Comparison of ENCODE assay signal across 2 cellular contexts in the genomic region with DNA sequence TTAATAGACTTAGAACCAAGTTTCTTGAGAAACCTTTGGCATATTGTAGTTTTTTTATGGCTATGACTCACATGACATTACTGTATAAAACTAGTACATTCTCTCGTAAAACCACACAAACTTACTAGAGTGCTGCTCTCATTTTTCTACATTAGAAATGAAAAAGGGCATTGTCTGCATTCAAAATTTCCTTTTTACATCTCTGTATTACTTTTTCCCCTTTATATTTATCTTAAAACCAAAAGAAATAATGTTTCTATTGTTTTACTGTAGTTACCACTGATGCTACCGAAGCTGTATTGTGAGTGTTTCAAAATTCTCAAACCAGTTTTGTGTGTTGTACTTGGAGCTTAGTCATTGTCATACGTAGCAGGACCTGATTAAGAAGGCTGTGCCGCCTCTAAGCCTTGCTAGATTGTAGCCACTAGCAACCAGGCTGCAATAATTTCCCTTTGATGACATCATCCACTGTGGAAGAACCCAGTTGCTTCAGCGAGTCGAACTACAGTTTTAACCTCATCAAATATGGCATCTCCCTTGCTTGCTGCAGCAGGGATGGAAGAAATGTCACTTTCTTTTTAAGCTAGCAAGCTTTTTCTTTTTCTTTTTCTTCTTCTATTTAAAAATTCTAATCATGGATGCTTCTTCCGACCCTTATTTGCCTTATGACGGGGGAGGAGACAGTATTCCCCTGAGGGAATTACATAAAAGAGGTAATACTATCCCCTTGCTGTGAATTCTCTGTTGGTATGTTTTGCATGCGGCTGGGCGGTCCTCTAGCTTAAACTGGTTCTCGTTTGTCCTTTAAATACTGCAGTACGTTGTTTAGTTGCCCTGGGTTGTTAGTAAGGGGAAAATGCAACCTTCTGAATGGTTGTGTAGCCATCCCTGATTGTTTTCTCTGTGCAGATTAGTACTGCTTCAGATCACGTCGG.
A peak's percentile ranks its signal among the peaks of the same experiment; 100 is the strongest.
TF ChIP-seq lines count a peak whose summit lies in the region.

No MANE protein-coding gene starts in this region.

TF ChIP-seq in HCT116, 20 proteins besides CTCF, POLR2A, EP300 and RAD21:
- TF ChIP-seq CBX3 (IDR thresholded peaks at IDR 0.05; ENCODE audit: low read depth) (peak; percentile 59; the same call in 1 of the 2 replicates), POLR2AphosphoS5 (IDR thresholded peaks at IDR 0.05; ENCODE audit: low read depth, low read length) (peak; percentile 83; the same call in 1 of the 2 replicates), SRF (IDR thresholded peaks at IDR 0.05; ENCODE audit: low read depth) (peak; percentile 62), EZH2 (IDR thresholded peaks at IDR 0.05) (no peak), ZFX (IDR thresholded peaks at IDR 0.05) (no peak), JUND (IDR thresholded peaks at IDR 0.05) (peak; percentile 85), EGR1 (IDR thresholded peaks at IDR 0.05; ENCODE audit: low read depth) (0 out of 2 replicates have a peak, but pooled peaks have one; percentile 29), CEBPB (IDR thresholded peaks at IDR 0.05; ENCODE audit: low read depth) (peak; percentile 96), FOSL1 (IDR thresholded peaks at IDR 0.05; ENCODE audit: low read depth) (peak; percentile 81), TCF7L2 (IDR thresholded peaks at IDR 0.05; ENCODE audit: borderline replicate concordance, extremely low read depth, insufficient read depth, insufficient read length) (peak; percentile 81), SP1 (IDR thresholded peaks at IDR 0.05; ENCODE audit: low read depth) (peak; percentile 81), EZH2phosphoT487 (IDR thresholded peaks at IDR 0.05; ENCODE audit: borderline replicate concordance) (no peak), YY1 (IDR thresholded peaks at IDR 0.05; ENCODE audit: extremely low read depth, insufficient replicate concordance, low read depth, low read length) (peak; percentile 86)
- TF ChIP-seq, protein P1, sequence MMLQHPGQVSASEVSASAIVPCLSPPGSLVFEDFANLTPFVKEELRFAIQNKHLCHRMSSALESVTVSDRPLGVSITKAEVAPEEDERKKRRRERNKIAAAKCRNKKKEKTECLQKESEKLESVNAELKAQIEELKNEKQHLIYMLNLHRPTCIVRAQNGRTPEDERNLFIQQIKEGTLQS (IDR thresholded peaks at IDR 0.05), result peak; percentile 88
- TF ChIP-seq, protein P2, sequence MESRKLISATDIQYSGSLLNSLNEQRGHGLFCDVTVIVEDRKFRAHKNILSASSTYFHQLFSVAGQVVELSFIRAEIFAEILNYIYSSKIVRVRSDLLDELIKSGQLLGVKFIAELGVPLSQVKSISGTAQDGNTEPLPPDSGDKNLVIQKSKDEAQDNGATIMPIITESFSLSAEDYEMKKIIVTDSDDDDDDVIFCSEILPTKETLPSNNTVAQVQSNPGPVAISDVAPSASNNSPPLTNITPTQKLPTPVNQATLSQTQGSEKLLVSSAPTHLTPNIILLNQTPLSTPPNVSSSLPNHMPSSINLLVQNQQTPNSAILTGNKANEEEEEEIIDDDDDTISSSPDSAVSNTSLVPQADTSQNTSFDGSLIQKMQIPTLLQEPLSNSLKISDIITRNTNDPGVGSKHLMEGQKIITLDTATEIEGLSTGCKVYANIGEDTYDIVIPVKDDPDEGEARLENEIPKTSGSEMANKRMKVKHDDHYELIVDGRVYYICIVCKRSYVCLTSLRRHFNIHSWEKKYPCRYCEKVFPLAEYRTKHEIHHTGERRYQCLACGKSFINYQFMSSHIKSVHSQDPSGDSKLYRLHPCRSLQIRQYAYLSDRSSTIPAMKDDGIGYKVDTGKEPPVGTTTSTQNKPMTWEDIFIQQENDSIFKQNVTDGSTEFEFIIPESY (IDR thresholded peaks at IDR 0.05; ENCODE audit: extremely low read depth, insufficient replicate concordance, low read length), result no peak
- TF ChIP-seq, protein P3, sequence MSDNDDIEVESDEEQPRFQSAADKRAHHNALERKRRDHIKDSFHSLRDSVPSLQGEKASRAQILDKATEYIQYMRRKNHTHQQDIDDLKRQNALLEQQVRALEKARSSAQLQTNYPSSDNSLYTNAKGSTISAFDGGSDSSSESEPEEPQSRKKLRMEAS (IDR thresholded peaks at IDR 0.05), result peak; percentile 23; the same call in 1 of the 2 replicates
TF ChIP-seq in HCT116: peak in this region for 12.

TF ChIP-seq in SK-N-SH, 30 proteins besides CTCF, POLR2A, EP300 and RAD21:
- TF ChIP-seq TCF12 (IDR thresholded peaks at IDR 0.05) (peak; percentile 41), TEAD4 (IDR thresholded peaks at IDR 0.05; ENCODE audit: borderline replicate concordance, insufficient read depth) (no peak), ELF1 (IDR thresholded peaks at IDR 0.05) (no peak; the same call in 1 of the 2 replicates), MXI1 (IDR thresholded peaks at IDR 0.05; ENCODE audit: low read depth, low read length) (peak; percentile 75), MEF2A (IDR thresholded peaks at IDR 0.05; ENCODE audit: borderline replicate concordance, low read depth) (no peak), POLR2AphosphoS5 (IDR thresholded peaks at IDR 0.05; ENCODE audit: low read depth, low read length) (no peak), FOXM1 (IDR thresholded peaks at IDR 0.05; ENCODE audit: low read depth) (no peak), EZH2phosphoT487 (IDR thresholded peaks at IDR 0.05; ENCODE audit: borderline replicate concordance, low read depth) (no peak), RCOR1 (IDR thresholded peaks at IDR 0.05; ENCODE audit: low read length) (peak; percentile 39; the same call in 1 of the 2 replicates), RFX5 (IDR thresholded peaks at IDR 0.05; ENCODE audit: low read length) (peak; percentile 47; the same call in 1 of the 2 replicates), SMC3 (IDR thresholded peaks at IDR 0.05; ENCODE audit: low read depth, low read length) (no peak), GABPA (IDR thresholded peaks at IDR 0.05; ENCODE audit: low read depth) (no peak), GATA2 (CRISPR knock-in tag; IDR thresholded peaks at IDR 0.05) (peak; percentile 69), YY1 (IDR thresholded peaks at IDR 0.05; ENCODE audit: low read depth) (peak; percentile 85), JUND (IDR thresholded peaks at IDR 0.05) (peak; percentile 39), NRF1 (IDR thresholded peaks at IDR 0.05; ENCODE audit: low read depth, low read length) (no peak), SIN3A (IDR thresholded peaks at IDR 0.05; ENCODE audit: borderline replicate concordance, low read depth, low read length) (0 out of 2 replicates have a peak, but pooled peaks have one; percentile 49), TAF1 (IDR thresholded peaks at IDR 0.05; ENCODE audit: borderline replicate concordance, low read depth, low read length) (peak; percentile 37; the same call in 1 of the 2 replicates), CHD2 (IDR thresholded peaks at IDR 0.05; ENCODE audit: low read length, partially characterized antibody) (peak; percentile 55), NFIC (IDR thresholded peaks at IDR 0.05; ENCODE audit: borderline replicate concordance) (no peak), FOXJ3 (CRISPR knock-in tag; IDR thresholded peaks at IDR 0.05) (no peak), FOSL2 (IDR thresholded peaks at IDR 0.05; ENCODE audit: borderline replicate concordance, low read depth) (peak; percentile 68), RXRA (IDR thresholded peaks at IDR 0.05; ENCODE audit: borderline replicate concordance, low read depth) (no peak)
- TF ChIP-seq, protein P4, sequence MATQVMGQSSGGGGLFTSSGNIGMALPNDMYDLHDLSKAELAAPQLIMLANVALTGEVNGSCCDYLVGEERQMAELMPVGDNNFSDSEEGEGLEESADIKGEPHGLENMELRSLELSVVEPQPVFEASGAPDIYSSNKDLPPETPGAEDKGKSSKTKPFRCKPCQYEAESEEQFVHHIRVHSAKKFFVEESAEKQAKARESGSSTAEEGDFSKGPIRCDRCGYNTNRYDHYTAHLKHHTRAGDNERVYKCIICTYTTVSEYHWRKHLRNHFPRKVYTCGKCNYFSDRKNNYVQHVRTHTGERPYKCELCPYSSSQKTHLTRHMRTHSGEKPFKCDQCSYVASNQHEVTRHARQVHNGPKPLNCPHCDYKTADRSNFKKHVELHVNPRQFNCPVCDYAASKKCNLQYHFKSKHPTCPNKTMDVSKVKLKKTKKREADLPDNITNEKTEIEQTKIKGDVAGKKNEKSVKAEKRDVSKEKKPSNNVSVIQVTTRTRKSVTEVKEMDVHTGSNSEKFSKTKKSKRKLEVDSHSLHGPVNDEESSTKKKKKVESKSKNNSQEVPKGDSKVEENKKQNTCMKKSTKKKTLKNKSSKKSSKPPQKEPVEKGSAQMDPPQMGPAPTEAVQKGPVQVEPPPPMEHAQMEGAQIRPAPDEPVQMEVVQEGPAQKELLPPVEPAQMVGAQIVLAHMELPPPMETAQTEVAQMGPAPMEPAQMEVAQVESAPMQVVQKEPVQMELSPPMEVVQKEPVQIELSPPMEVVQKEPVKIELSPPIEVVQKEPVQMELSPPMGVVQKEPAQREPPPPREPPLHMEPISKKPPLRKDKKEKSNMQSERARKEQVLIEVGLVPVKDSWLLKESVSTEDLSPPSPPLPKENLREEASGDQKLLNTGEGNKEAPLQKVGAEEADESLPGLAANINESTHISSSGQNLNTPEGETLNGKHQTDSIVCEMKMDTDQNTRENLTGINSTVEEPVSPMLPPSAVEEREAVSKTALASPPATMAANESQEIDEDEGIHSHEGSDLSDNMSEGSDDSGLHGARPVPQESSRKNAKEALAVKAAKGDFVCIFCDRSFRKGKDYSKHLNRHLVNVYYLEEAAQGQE (IDR thresholded peaks at IDR 0.05; ENCODE audit: low read depth, low read length), result no peak
- TF ChIP-seq, protein P5, sequence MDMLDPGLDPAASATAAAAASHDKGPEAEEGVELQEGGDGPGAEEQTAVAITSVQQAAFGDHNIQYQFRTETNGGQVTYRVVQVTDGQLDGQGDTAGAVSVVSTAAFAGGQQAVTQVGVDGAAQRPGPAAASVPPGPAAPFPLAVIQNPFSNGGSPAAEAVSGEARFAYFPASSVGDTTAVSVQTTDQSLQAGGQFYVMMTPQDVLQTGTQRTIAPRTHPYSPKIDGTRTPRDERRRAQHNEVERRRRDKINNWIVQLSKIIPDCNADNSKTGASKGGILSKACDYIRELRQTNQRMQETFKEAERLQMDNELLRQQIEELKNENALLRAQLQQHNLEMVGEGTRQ (IDR thresholded peaks at IDR 0.05; ENCODE audit: borderline replicate concordance, low read depth, low read length), result no peak
- TF ChIP-seq, protein P6, sequence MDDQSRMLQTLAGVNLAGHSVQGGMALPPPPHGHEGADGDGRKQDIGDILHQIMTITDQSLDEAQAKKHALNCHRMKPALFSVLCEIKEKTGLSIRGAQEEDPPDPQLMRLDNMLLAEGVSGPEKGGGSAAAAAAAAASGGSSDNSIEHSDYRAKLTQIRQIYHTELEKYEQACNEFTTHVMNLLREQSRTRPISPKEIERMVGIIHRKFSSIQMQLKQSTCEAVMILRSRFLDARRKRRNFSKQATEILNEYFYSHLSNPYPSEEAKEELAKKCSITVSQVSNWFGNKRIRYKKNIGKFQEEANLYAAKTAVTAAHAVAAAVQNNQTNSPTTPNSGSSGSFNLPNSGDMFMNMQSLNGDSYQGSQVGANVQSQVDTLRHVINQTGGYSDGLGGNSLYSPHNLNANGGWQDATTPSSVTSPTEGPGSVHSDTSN (IDR thresholded peaks at IDR 0.05), result 0 out of 2 replicates have a peak, but pooled peaks have one; percentile 10
- TF ChIP-seq, protein P7, sequence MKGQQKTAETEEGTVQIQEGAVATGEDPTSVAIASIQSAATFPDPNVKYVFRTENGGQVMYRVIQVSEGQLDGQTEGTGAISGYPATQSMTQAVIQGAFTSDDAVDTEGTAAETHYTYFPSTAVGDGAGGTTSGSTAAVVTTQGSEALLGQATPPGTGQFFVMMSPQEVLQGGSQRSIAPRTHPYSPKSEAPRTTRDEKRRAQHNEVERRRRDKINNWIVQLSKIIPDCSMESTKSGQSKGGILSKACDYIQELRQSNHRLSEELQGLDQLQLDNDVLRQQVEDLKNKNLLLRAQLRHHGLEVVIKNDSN (IDR thresholded peaks at IDR 0.05; ENCODE audit: borderline replicate concordance, low read depth), result no peak; the same call in 1 of the 2 replicates
- TF ChIP-seq, protein P3 (IDR thresholded peaks at IDR 0.05; ENCODE audit: low read depth), result no peak
- TF ChIP-seq, protein P8, sequence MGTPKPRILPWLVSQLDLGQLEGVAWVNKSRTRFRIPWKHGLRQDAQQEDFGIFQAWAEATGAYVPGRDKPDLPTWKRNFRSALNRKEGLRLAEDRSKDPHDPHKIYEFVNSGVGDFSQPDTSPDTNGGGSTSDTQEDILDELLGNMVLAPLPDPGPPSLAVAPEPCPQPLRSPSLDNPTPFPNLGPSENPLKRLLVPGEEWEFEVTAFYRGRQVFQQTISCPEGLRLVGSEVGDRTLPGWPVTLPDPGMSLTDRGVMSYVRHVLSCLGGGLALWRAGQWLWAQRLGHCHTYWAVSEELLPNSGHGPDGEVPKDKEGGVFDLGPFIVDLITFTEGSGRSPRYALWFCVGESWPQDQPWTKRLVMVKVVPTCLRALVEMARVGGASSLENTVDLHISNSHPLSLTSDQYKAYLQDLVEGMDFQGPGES (IDR thresholded peaks at IDR 0.05; ENCODE audit: low read depth, low read length), result no peak
- TF ChIP-seq, protein P2 (IDR thresholded peaks at IDR 0.05; ENCODE audit: borderline replicate concordance, low read depth), result no peak
